Comparison of ENCODE assay signal across 21 cellular contexts in genomic region chr20:45448250-45448649, GRCh38. TPM values are rescaled to one million over a fixed set of nuclear protein-coding genes. Genes with fewer than 3 reads are reported as not detected.
DNase-seq lines count a peak whose midpoint lies in the region; ATAC-seq and TF ChIP-seq lines count a peak whose summit lies in the region.
"Had no signal": no experiment of that assay in that cellular context is flagged by ENCODE, and none has a peak within 500 bp of the region (broad histone marks: within the 10 kb centered on the region; RNA-seq: fewer than 3 reads in every experiment).

No MANE protein-coding gene starts in this region.

- H3K9me3 Mint-ChIP-seq in MCF 10A (ENCODE audit: unreplicated experiment), result no peaks in the 10 kb centered on the region
- H3K9me3 Mint-ChIP-seq: IgD-negative memory B cell had no signal

- no TSS peak for BruUV-seq in mammary epithelial cell (replicated peaks; lab: Mats Ljungman, UMichigan)
- BruUV-seq in MCF 10A (replicated peaks; lab: Mats Ljungman, UMichigan), result no TSS peak

- TF ChIP-seq CTCF in mammary epithelial cell (conservative IDR thresholded peaks at IDR 0.05 in 1 of 2, IDR thresholded peaks at IDR 0.05 in 1 of 2; ENCODE audit: extremely low read depth in 1 of 2, insufficient read depth in 1 of 2, low read depth in 1 of 2, low read length in 2 of 2), result no peak
- no peak for TF ChIP-seq CTCF in MCF 10A (IDR thresholded peaks at IDR 0.05; ENCODE audit: unreplicated experiment)
- TF ChIP-seq CTCF in mucosa of descending colon (IDR thresholded peaks at IDR 0.05), result no peak

- H3K27ac Mint-ChIP-seq in MCF 10A (ENCODE audit: low read depth, unreplicated experiment) (no peak overlapping the region), T-helper 17 cell (peak overlapping the region; percentile 39)
- H3K27ac Mint-ChIP-seq: IgD-negative memory B cell had no signal

- H3K4me3 ChIP-seq in mammary epithelial cell (replicated peaks in 1 of 3; ENCODE audit: insufficient read depth in 1 of 3, low read depth in 2 of 3, low read length in 3 of 3) (no peak overlapping the region), trophoblast cell (ENCODE audit: low read depth, low read length) (no peak overlapping the region), HAP-1 (no peak overlapping the region), mucosa of descending colon (no peak overlapping the region)
- H3K4me3 ChIP-seq: A549, GM23248 had no signal

- peak overlapping the region; percentile 46 for H2BK12ac ChIP-seq in trophoblast cell (ENCODE audit: low read length)

- DNase-seq in mammary epithelial cell (peak; percentile 17), MCF 10A (ENCODE audit: unreplicated experiment) (no peak), T-helper 17 cell (no peak), trophoblast cell (no peak), HAP-1 (ENCODE audit: low spot score in 2 of 2) (no peak), mucosa of descending colon (no peak)
- DNase-seq in stimulated activated CD4-positive, alpha-beta T cell treated with anti-CD3 and anti-CD28 coated beads, Interleukin-2, amount 100 ng/mL, for 48 hours, result no peak
- DNase-seq: COR-L47, DMS79 treated with DMSO at 0.1 percent for 48 hours, GM23248, MV-4-11, NCI-H1436, NCI-H2081 treated with DMSO at 0.1 percent for 48 hours, NCI-H446, NCI-H748 treated with DMSO at 0.1 percent for 48 hours, SIG-M5 had no signal

- H4K8ac ChIP-seq in trophoblast cell (ENCODE audit: low read depth, low read length), result no peak overlapping the region

- WGBS in mammary epithelial cell (ENCODE audit: low coverage, missing lambda C conversion rate), result 44% methylated on average over 5 of the region's 5 CpGs
- no CpG with 5 or more reads among the region's 5 CpGs for WGBS in trophoblast cell (ENCODE audit: extremely low coverage, insufficient coverage, insufficient read length)

- H4K20me1 ChIP-seq in mammary epithelial cell (ENCODE audit: insufficient read depth, low read length), result no peaks in the 10 kb centered on the region

- H3K4me1 Mint-ChIP-seq in MCF 10A (ENCODE audit: insufficient read depth, unreplicated experiment) (no peaks in the 10 kb centered on the region), T-helper 17 cell (peaks cover 26% of the 10 kb centered on the region)

- H3K36me3 Mint-ChIP-seq in MCF 10A (ENCODE audit: insufficient read depth, unreplicated experiment) (no peaks in the 10 kb centered on the region), T-helper 17 cell (ENCODE audit: low read depth) (peaks cover 2% of the 10 kb centered on the region)

- dilution Hi-C loops in mammary epithelial cell (cut with HindIII; ENCODE audit: low sequenced_read_pairs), result no loop called here

- H3K27me3 ChIP-seq in mammary epithelial cell (ENCODE audit: insufficient read depth, low read length) (no peaks in the 10 kb centered on the region), trophoblast cell (ENCODE audit: insufficient read depth, low read length) (no peaks in the 10 kb centered on the region), HAP-1 (ENCODE audit: low read depth) (no peaks in the 10 kb centered on the region)

- H3K4ac ChIP-seq in trophoblast cell (ENCODE audit: low read depth, low read length), result no peak overlapping the region

- no peak overlapping the region for H2BK120ac ChIP-seq in trophoblast cell (ENCODE audit: insufficient read depth, low read length, poor library complexity)

- no peak overlapping the region for H3K4me3 Mint-ChIP-seq in MCF 10A (ENCODE audit: unreplicated experiment)
- H3K4me3 Mint-ChIP-seq in T-helper 17 cell, result no peak overlapping the region
- H3K4me3 Mint-ChIP-seq: IgD-negative memory B cell had no signal

- H2AFZ ChIP-seq in mammary epithelial cell (ENCODE audit: low read depth, low read length), result no peak overlapping the region
- no peak overlapping the region for H2AFZ ChIP-seq in trophoblast cell (ENCODE audit: insufficient read depth, low read length, poor library complexity)
- H2AFZ ChIP-seq: GM23248 had no signal

- H3K9ac ChIP-seq in mammary epithelial cell (ENCODE audit: insufficient read depth, low read length) (no peak overlapping the region), trophoblast cell (ENCODE audit: low read length) (no peak overlapping the region)
- H3K9ac ChIP-seq: GM23248 had no signal

- H3K27me3 Mint-ChIP-seq in MCF 10A (ENCODE audit: insufficient read depth, unreplicated experiment) (peaks cover 19% of the 10 kb centered on the region), T-helper 17 cell (peaks cover 53% of the 10 kb centered on the region)

- peaks cover 16% of the 10 kb centered on the region for H3K79me1 ChIP-seq in trophoblast cell (ENCODE audit: low read length)

- H3K27ac ChIP-seq in mammary epithelial cell (ENCODE audit: insufficient read depth, low read depth, low read length) (no peak overlapping the region), trophoblast cell (ENCODE audit: low read depth, low read length) (peak overlapping the region; percentile 10)
- H3K27ac ChIP-seq: A549, C4-2B, GM23248 had no signal

- H4K91ac ChIP-seq in trophoblast cell (ENCODE audit: low read depth, low read length), result no peak overlapping the region

- ATAC-seq in T-helper 17 cell (no peak), GM21423 (IDR thresholded peaks at IDR 0.05; ENCODE audit: unreplicated experiment) (no peak), mucosa of descending colon (no peak)
- ATAC-seq: A549 had no signal

- H3K23ac ChIP-seq in trophoblast cell (ENCODE audit: low read length), result no peak overlapping the region

- H3K4me2 ChIP-seq in mammary epithelial cell (ENCODE audit: insufficient read depth, low read depth, low read length), result no peak overlapping the region
- H3K4me2 ChIP-seq in trophoblast cell (ENCODE audit: low read length), result no peak overlapping the region
- H3K4me2 ChIP-seq: A549 had no signal

- H3K79me2 ChIP-seq in mammary epithelial cell (ENCODE audit: insufficient read depth, low read length) (no peaks in the 10 kb centered on the region), trophoblast cell (ENCODE audit: control insufficient read depth, insufficient read depth, low read length, poor library complexity) (peaks cover 3% of the 10 kb centered on the region)

- H3K18ac ChIP-seq in trophoblast cell (ENCODE audit: low read length), result no peak overlapping the region

- H3K36me3 ChIP-seq in mammary epithelial cell (ENCODE audit: insufficient read depth, low read length) (no peaks in the 10 kb centered on the region), trophoblast cell (ENCODE audit: control insufficient read depth in 1 of 2, insufficient read depth in 2 of 2, low read length in 2 of 2) (no peaks in the 10 kb centered on the region), HAP-1 (replicated peaks) (no peaks in the 10 kb centered on the region), mucosa of descending colon (ENCODE audit: low read depth) (no peaks in the 10 kb centered on the region)

- H3K9me3 ChIP-seq in mammary epithelial cell (replicated peaks; ENCODE audit: insufficient read depth, low read length) (no peaks in the 10 kb centered on the region), T-helper 17 cell (ENCODE audit: control insufficient read depth, low read length, poor library complexity, severe bottlenecking) (no peaks in the 10 kb centered on the region), trophoblast cell (ENCODE audit: insufficient read depth, low read depth, low read length) (peaks cover 2% of the 10 kb centered on the region), HAP-1 (no peaks in the 10 kb centered on the region), mucosa of descending colon (no peaks in the 10 kb centered on the region)
- H3K9me3 ChIP-seq: A549 had no signal

- intact Hi-C loops in mammary epithelial cell (cut with micrococcal nuclease) (no loop called here), MCF 10A (cut with micrococcal nuclease) (no loop called here), mucosa of descending colon (cut with DNase I, micrococcal nuclease) (no loop called here)

- CTCF ChIA-PET in mammary epithelial cell (lab: Charles Lee; ENCODE audit: low non-redundant PET) (no interaction called here), MCF 10A (lab: Yijun Ruan, JAX) (interaction anchor here (0.7 to 8.9 kb wide), 7 partner anchors 10 to 545 kb away, joined by 3 to 92 read pairs (median 5); no protein-coding TSS in a partner anchor)

- H3K14ac ChIP-seq in trophoblast cell (ENCODE audit: low read length), result no peak overlapping the region

- POLR2A ChIA-PET in MCF 10A (lab: Yijun Ruan, JAX), result no interaction called here

- H4K12ac ChIP-seq in trophoblast cell (ENCODE audit: low read depth, low read length), result no peak overlapping the region

- H2BK5ac ChIP-seq in trophoblast cell (ENCODE audit: low read depth, low read length, poor library complexity), result no peak overlapping the region

- H3K4me1 ChIP-seq in mammary epithelial cell (ENCODE audit: insufficient read depth, low read length) (no peaks in the 10 kb centered on the region), trophoblast cell (ENCODE audit: control insufficient read depth in 1 of 2, insufficient read depth in 2 of 2, low read length in 2 of 2) (peaks cover 27 to 29% of the 10 kb centered on the region in 2 experiments), HAP-1 (no peaks in the 10 kb centered on the region), mucosa of descending colon (ENCODE audit: low read depth) (no peaks in the 10 kb centered on the region)
- H3K4me1 ChIP-seq: A549 had no signal

- no peak overlapping the region for H2AK5ac ChIP-seq in trophoblast cell (ENCODE audit: low read length)

- in situ Hi-C loops in mammary epithelial cell (cut with MboI; ENCODE audit: low sequenced_read_pairs in 2 of 2) (loop anchor here in 1 of 2 donors (5.0 kb wide), 1 partner anchor 126 kb away; no protein-coding TSS in a partner anchor), HAP-1 (cut with MboI; ENCODE audit: low sequenced_read_pairs) (no loop called here)

RNA-seq across cellular contexts. Expression of gene WFDC2, which starts 21.3 kb away (rescaled TPM):
- total RNA-seq in mammary epithelial cell (1 to 10 TPM; 1.5 to 4.7 TPM), MCF 10A (2022) (not detected in 2 replicates), T-helper 17 cell (under 1 TPM in 1 of 2 donors, not detected in 1; 0.96 TPM), mucosa of descending colon (100 to 1,000 TPM in 1 of 3 donors, 10 to 100 TPM in 2; 65.7 to 183 (median 78.0) TPM)
- 13.6 TPM for polyA plus RNA-seq in mammary epithelial cell
- polyA minus RNA-seq in mammary epithelial cell, result 30.0 TPM
- 114 and 119 TPM in 2 replicates for polyA plus RNA-seq in trophoblast cell (2013)
- total RNA-seq: GM23248, RPMI7951 had no signal
- polyA plus RNA-seq: A549, GM23248 had no signal

RNA-seq across cellular contexts. Expression of gene PIGT, which starts 32.3 kb away (rescaled TPM):
- total RNA-seq in mammary epithelial cell (10 to 100 TPM; 31.0 to 69.2 TPM), MCF 10A (2022) (79.4 and 84.3 TPM in 2 replicates), T-helper 17 cell (100 to 1,000 TPM; 115 to 136 TPM), mucosa of descending colon (100 to 1,000 TPM in 2 of 3 donors, 10 to 100 TPM in 1; 92.1 to 137 (median 124) TPM)
- 41.8 TPM for polyA plus RNA-seq in mammary epithelial cell
- polyA minus RNA-seq in mammary epithelial cell, result 100 TPM
- 72.1 and 75.4 TPM in 2 replicates for polyA plus RNA-seq in trophoblast cell (2013)

RNA-seq across cellular contexts. Expression of gene DBNDD2, which starts 40.2 kb away (rescaled TPM):
- total RNA-seq in mammary epithelial cell (10 to 100 TPM in 1 of 2 donors, 1 to 10 TPM in 1; 8.3 to 13.8 TPM), MCF 10A (2022) (9.1 and 13.0 TPM in 2 replicates), T-helper 17 cell (10 to 100 TPM; 10.7 to 10.9 TPM), mucosa of descending colon (100 to 1,000 TPM; 108 to 125 (median 124) TPM)
- 44.5 TPM for polyA plus RNA-seq in mammary epithelial cell
- polyA minus RNA-seq in mammary epithelial cell, result 31.4 TPM
- 10.9 and 13.1 TPM in 2 replicates for polyA plus RNA-seq in trophoblast cell (2013)
- polyA plus RNA-seq: IgD-negative memory B cell had no signal

Comparison
In these comparisons a context has a peak if more than half of its experiments do, and no peak if none do; other contexts are left out.
1. RNA of gene WFDC2, which starts 21.3 kb away (total RNA-seq): 65.7 to 183 TPM in mucosa of descending colon; 1.5 to 4.7 TPM in mammary epithelial cell, 0.96 TPM in T-helper 17 cell and not detected in MCF 10A; every median in the first group is over 10 times any median in the second.